In the genomic region with DNA sequence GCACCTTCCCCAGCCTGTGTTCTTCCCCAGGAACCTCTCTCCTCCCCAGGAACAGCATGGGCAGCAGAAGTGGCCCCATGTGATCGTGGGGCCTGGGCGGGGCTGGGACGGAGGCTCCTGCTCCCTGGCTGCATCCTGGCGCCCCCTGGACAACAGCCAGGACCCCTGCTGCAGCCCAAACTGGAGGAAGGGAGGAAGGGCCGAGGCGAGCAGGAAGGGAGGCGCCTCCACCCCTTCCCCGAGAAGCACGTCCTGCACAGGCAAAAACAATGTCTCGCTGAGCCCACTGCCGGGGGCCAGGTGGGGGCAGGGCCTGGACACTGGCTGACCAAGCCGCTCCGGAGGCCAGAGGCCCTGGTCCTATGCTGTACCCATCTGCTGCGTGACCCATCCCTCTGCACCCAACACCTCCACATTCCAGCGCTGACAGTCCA, we compare ENCODE assay signal across 9 cellular contexts. TPM values are rescaled to one million over a fixed set of nuclear protein-coding genes. Genes with fewer than 3 reads are reported as not detected.
A peak's percentile ranks its signal among the peaks of the same experiment; 100 is the strongest.
DNase-seq lines count a peak whose midpoint lies in the region; ATAC-seq and TF ChIP-seq lines count a peak whose summit lies in the region.
"Had no signal": no experiment of that assay in that cellular context is flagged by ENCODE, and none has a peak within 500 bp of the region (broad histone marks: within the 10 kb centered on the region; RNA-seq: fewer than 3 reads in every experiment).

No MANE protein-coding gene starts in this region.

- H3K4me1 ChIP-seq in NT2/D1 (ENCODE audit: insufficient read depth, insufficient read length) (peaks cover 23% of the 10 kb centered on the region), endodermal cell (ENCODE audit: control insufficient read depth, insufficient read depth, low read length) (peaks cover 7% of the 10 kb centered on the region), lung (ENCODE audit: control insufficient read depth in 2 of 2, insufficient read depth in 2 of 2, low read length in 2 of 2) (peaks cover 0 to 18% of the 10 kb centered on the region in 2 donors), subcutaneous abdominal adipose tissue (ENCODE audit: control insufficient read depth in 5 of 5, insufficient read depth in 5 of 5, low read length in 5 of 5) (peaks cover 0 to 65% (median 25%) of the 10 kb centered on the region in 5 donors), A673 (ENCODE audit: insufficient read depth, low read length, poor library complexity, severe bottlenecking) (no peaks in the 10 kb centered on the region)

- no peaks in the 10 kb centered on the region for H3K9me3 Mint-ChIP-seq in endodermal cell
- H3K9me3 Mint-ChIP-seq: activated T-cell treated with anti-CD3 and anti-CD28 coated beads, Interleukin-2, amount 50 U/mL, for 24 hours had no signal

- peaks cover 23% of the 10 kb centered on the region for H3K36me3 Mint-ChIP-seq in endodermal cell (ENCODE audit: low read depth)

- peak overlapping the region; percentile 64 for H3K27ac Mint-ChIP-seq in endodermal cell
- H3K27ac Mint-ChIP-seq: activated T-cell treated with anti-CD3 and anti-CD28 coated beads, Interleukin-2, amount 50 U/mL, for 24 hours had no signal

- no peak overlapping the region for H3K27ac ChIP-seq in endodermal cell (ENCODE audit: low read depth, low read length)
- H3K27ac ChIP-seq in lung (ENCODE audit: low read depth in 1 of 2, low read length in 1 of 2) = peak overlapping the region; percentile 45 to 55
- peak overlapping the region; percentile 46 for H3K27ac ChIP-seq in subcutaneous abdominal adipose tissue (ENCODE audit: low read depth, low read length)
- no peak overlapping the region for H3K27ac ChIP-seq in A673 (ENCODE audit: low read depth, low read length, poor library complexity, severe bottlenecking)

- no peaks in the 10 kb centered on the region for H3K27me3 Mint-ChIP-seq in endodermal cell (ENCODE audit: insufficient read depth)
- H3K27me3 Mint-ChIP-seq: activated T-cell treated with anti-CD3 and anti-CD28 coated beads, Interleukin-2, amount 50 U/mL, for 24 hours had no signal

- intact Hi-C loops in head of caudate nucleus (cut with DNase I) = no loop called here
- intact Hi-C loops in A673 (cut with micrococcal nuclease; ENCODE audit: unreplicated experiment) = no loop called here

- DNase-seq in NT2/D1 (ENCODE audit: low read depth, low spot score) = no peak
- no peak for DNase-seq in endodermal cell
- DNase-seq in lung (ENCODE audit: low spot score) = no peak
- DNase-seq in NCI-H82 treated with DMSO at 0.1 percent for 48 hours (lab: John Stamatoyannopoulos, UW; ENCODE audit: unreplicated experiment) = no peak
- DNase-seq in head of caudate nucleus = no peak
- DNase-seq in A673 (ENCODE audit: low spot score) = no peak
- DNase-seq: activated T-cell treated with anti-CD3 and anti-CD28 coated beads, Interleukin-2, amount 50 U/mL, for 24 hours had no signal

- no TSS peak for BruUV-seq in A673 (replicated peaks; lab: Mats Ljungman, UMichigan)

- no peaks in the 10 kb centered on the region for H3K9me3 ChIP-seq in NT2/D1 (ENCODE audit: insufficient read depth, low read length)
- no peaks in the 10 kb centered on the region for H3K9me3 ChIP-seq in endodermal cell (ENCODE audit: control insufficient read depth, low read length)
- H3K9me3 ChIP-seq in lung (ENCODE audit: control insufficient read depth in 2 of 2, insufficient read depth in 1 of 2, low read length in 1 of 2) = no peaks in the 10 kb centered on the region
- H3K9me3 ChIP-seq in subcutaneous abdominal adipose tissue (ENCODE audit: control insufficient read depth in 5 of 5, low read length in 5 of 5) = no peaks in the 10 kb centered on the region
- no peaks in the 10 kb centered on the region for H3K9me3 ChIP-seq in A673 (ENCODE audit: low read depth, low read length, poor library complexity, severe bottlenecking)

- TF ChIP-seq CTCF in endodermal cell (conservative IDR thresholded peaks at IDR 0.05) (no peak), lung (IDR thresholded peaks at IDR 0.05; ENCODE audit: control extremely low read depth, extremely low read depth) (no peak), A673 (conservative IDR thresholded peaks at IDR 0.05; ENCODE audit: low read depth, low read length) (no peak)

- H3K36me3 ChIP-seq in NT2/D1 (ENCODE audit: insufficient read depth, insufficient read length, low read length) (peaks cover 51% of the 10 kb centered on the region), endodermal cell (ENCODE audit: control insufficient read depth, insufficient read depth, low read length) (no peaks in the 10 kb centered on the region), lung (ENCODE audit: control insufficient read depth in 2 of 2, insufficient read depth in 2 of 2, low read length in 2 of 2) (peaks cover 0 to 5% of the 10 kb centered on the region in 2 donors), subcutaneous abdominal adipose tissue (ENCODE audit: control insufficient read depth in 5 of 5, insufficient read depth in 5 of 5, low read length in 5 of 5) (peaks cover 0 to 15% (median 12%) of the 10 kb centered on the region in 5 donors), A673 (ENCODE audit: insufficient read depth, low read length, poor library complexity, severe bottlenecking) (no peaks in the 10 kb centered on the region)

- POLR2A ChIA-PET in A673 (lab: Charles Lee; ENCODE audit: low non-redundant PET) = no interaction called here

- peaks cover 15% of the 10 kb centered on the region for H3K4me1 Mint-ChIP-seq in endodermal cell

- peak overlapping the region; percentile 32 for H3K4me3 Mint-ChIP-seq in endodermal cell
- H3K4me3 Mint-ChIP-seq: activated T-cell treated with anti-CD3 and anti-CD28 coated beads, Interleukin-2, amount 50 U/mL, for 24 hours had no signal

- CTCF ChIA-PET in A673 (lab: Charles Lee) = no interaction called here

- ATAC-seq in lung (ENCODE audit: insufficient read depth, low FRiP score) (peak; percentile 13), HG03354 (IDR thresholded peaks at IDR 0.05; ENCODE audit: poor library complexity, severe bottlenecking, unreplicated experiment) (no peak)

- H3K4me3 ChIP-seq in NT2/D1 (ENCODE audit: insufficient read length, low read depth) (no peak overlapping the region), endodermal cell (ENCODE audit: low read length) (no peak overlapping the region), lung (no peak overlapping the region), subcutaneous abdominal adipose tissue (ENCODE audit: low read depth in 1 of 5, low read length in 5 of 5) (peak overlapping the region in 2 of 5 donors; percentile 4 to 29), A673 (ENCODE audit: low read depth, low read length, poor library complexity, severe bottlenecking) (no peak overlapping the region)

- H3K9ac ChIP-seq in NT2/D1 (ENCODE audit: insufficient read length, low read depth) = peak overlapping the region; percentile 50
- no peak overlapping the region for H3K9ac ChIP-seq in endodermal cell (ENCODE audit: extremely low read depth, low read length, poor library complexity, severe bottlenecking)
- no peak overlapping the region for H3K9ac ChIP-seq in subcutaneous abdominal adipose tissue (ENCODE audit: low read length in 5 of 5)

- H3K27me3 ChIP-seq in NT2/D1 (ENCODE audit: insufficient read depth, insufficient read length) (no peaks in the 10 kb centered on the region), endodermal cell (ENCODE audit: control insufficient read depth, insufficient read depth, low read length, poor library complexity, severe bottlenecking) (no peaks in the 10 kb centered on the region), lung (ENCODE audit: control insufficient read depth, insufficient read depth) (no peaks in the 10 kb centered on the region), subcutaneous abdominal adipose tissue (ENCODE audit: control insufficient read depth in 5 of 5, insufficient read depth in 4 of 5, low read length in 5 of 5) (peaks cover 0 to 40% (median 11%) of the 10 kb centered on the region in 5 donors), A673 (replicated peaks; ENCODE audit: insufficient read depth, low read depth, low read length, poor library complexity) (no peaks in the 10 kb centered on the region)

- WGBS in endodermal cell (ENCODE audit: insufficient coverage in 1 of 2, insufficient read length in 1 of 2), 2 experiments = 80 to 88% methylated on average over 6 to 15 of the region's 15 CpGs
- WGBS in lung, 2 donors = 25 to 35% methylated on average over 15 of the region's 15 CpGs

RNA-seq across cellular contexts. Expression of gene MFNG, which starts 15.0 kb away (rescaled TPM):
- total RNA-seq in endodermal cell = 1 to 10 TPM; 1.9 to 6.6 TPM
- polyA plus RNA-seq in endodermal cell (2013, experiment 1 of 2) = 25.3 TPM
- 22.9 TPM for polyA plus RNA-seq in endodermal cell (2013, experiment 2 of 2)
- 10 to 100 TPM; 16.9 to 45.2 TPM for total RNA-seq in lung
- polyA plus RNA-seq in lung = 10 to 100 TPM; 14.3 to 46.7 TPM
- not detected in 2 replicates for total RNA-seq in A673 (2021)

RNA-seq across cellular contexts. Expression of gene CARD10, which starts 18.0 kb away (rescaled TPM):
- total RNA-seq in endodermal cell (10 to 100 TPM; 20.3 to 24.4 TPM), lung (10 to 100 TPM; 12.0 to 16.3 TPM), A673 (2021) (0.26 and 1.0 TPM in 2 replicates)
- 4.8 TPM for polyA plus RNA-seq in endodermal cell (2013, experiment 1 of 2)
- polyA plus RNA-seq in endodermal cell (2013, experiment 2 of 2) = 6.1 TPM
- polyA plus RNA-seq in lung = 1 to 10 TPM; 6.8 to 8.4 TPM

RNA-seq across cellular contexts. Expression of gene CDC42EP1, which starts 59.1 kb away (rescaled TPM):
- total RNA-seq in endodermal cell (10 to 100 TPM; 45.0 to 45.1 TPM), lung (10 to 100 TPM; 23.9 to 77.0 TPM), A673 (2021) (1.1 and 1.6 TPM in 2 replicates)
- 22.1 TPM for polyA plus RNA-seq in endodermal cell (2013, experiment 1 of 2)
- polyA plus RNA-seq in endodermal cell (2013, experiment 2 of 2) = 22.6 TPM
- polyA plus RNA-seq in lung = 10 to 100 TPM; 39.8 to 64.1 TPM

Comparison
In these comparisons a context has a peak if more than half of its experiments do, and no peak if none do; other contexts are left out.
1. H3K27ac ChIP-seq: peak in lung (2 of 2) and subcutaneous abdominal adipose tissue (single experiment); none in endodermal cell (single experiment) and A673 (single experiment).